In genomic region chr7:14752301-14752700, GRCh38 we compare ENCODE assay signal across 29 cellular contexts.
DNase-seq lines count a peak whose midpoint lies in the region; ATAC-seq and TF ChIP-seq lines count a peak whose summit lies in the region.
"Had no signal": no experiment of that assay in that cellular context is flagged by ENCODE, and none has a peak within 500 bp of the region (broad histone marks: within the 10 kb centered on the region; RNA-seq: fewer than 3 reads in every experiment).

No MANE protein-coding gene starts in this region.

- H3K9me2 ChIP-seq in neural cell (ENCODE audit: insufficient read depth, low read length) = no peaks in the 10 kb centered on the region

- H4K20me1 ChIP-seq in neural cell (ENCODE audit: insufficient read depth) = no peaks in the 10 kb centered on the region

- TF ChIP-seq POLR2A in Peyer's patch (IDR thresholded peaks at IDR 0.05) (no peak), stomach (IDR thresholded peaks at IDR 0.05) (no peak)

- 79 to 89% (median 86%) methylated on average over 3 of the region's 3 CpGs for WGBS in stomach, 5 donors

- TF ChIP-seq CTCF in A673 (conservative IDR thresholded peaks at IDR 0.05; ENCODE audit: low read depth, low read length) = no peak
- no peak for TF ChIP-seq CTCF in HL-60 (IDR thresholded peaks at IDR 0.05; ENCODE audit: insufficient read depth, low read length)
- no peak for TF ChIP-seq CTCF in neural cell (IDR thresholded peaks at IDR 0.05; ENCODE audit: poor library complexity, severe bottlenecking)
- TF ChIP-seq CTCF in Peyer's patch (IDR thresholded peaks at IDR 0.05) = no peak
- no peak for TF ChIP-seq CTCF in stomach (IDR thresholded peaks at IDR 0.05)

- no peaks in the 10 kb centered on the region for H3K9me3 ChIP-seq in A673 (ENCODE audit: low read depth, low read length, poor library complexity, severe bottlenecking)
- H3K9me3 ChIP-seq in neural cell (ENCODE audit: low read length) = no peaks in the 10 kb centered on the region
- no peaks in the 10 kb centered on the region for H3K9me3 ChIP-seq in Peyer's patch
- H3K9me3 ChIP-seq in stomach = no peaks in the 10 kb centered on the region
- H3K9me3 ChIP-seq: SJCRH30 had no signal

- no peak overlapping the region for H2AFZ ChIP-seq in neural cell (ENCODE audit: low read depth, low read length)
- H2AFZ ChIP-seq: GM23338 had no signal

- no peaks in the 10 kb centered on the region for H3F3A ChIP-seq in neural cell (ENCODE audit: insufficient read depth, low read length, poor library complexity, severe bottlenecking)

- H3K36me3 ChIP-seq in A673 (ENCODE audit: insufficient read depth, low read length, poor library complexity, severe bottlenecking) = no peaks in the 10 kb centered on the region
- H3K36me3 ChIP-seq in neural cell (ENCODE audit: insufficient read depth, low read length) = no peaks in the 10 kb centered on the region
- H3K36me3 ChIP-seq in Peyer's patch = no peaks in the 10 kb centered on the region
- no peaks in the 10 kb centered on the region for H3K36me3 ChIP-seq in stomach
- H3K36me3 ChIP-seq: SJCRH30 had no signal

- TF ChIP-seq EP300 in neural cell (conservative IDR thresholded peaks at IDR 0.05; ENCODE audit: poor library complexity, severe bottlenecking) (no peak), stomach (IDR thresholded peaks at IDR 0.05) (no peak)

- H3K9ac ChIP-seq in neural cell (ENCODE audit: low read length) = no peak overlapping the region

- POLR2A ChIA-PET in A673 (lab: Charles Lee; ENCODE audit: low non-redundant PET) = no interaction called here

- no peak for TF ChIP-seq RAD21 in neural cell (conservative IDR thresholded peaks at IDR 0.05)

- H3K4me2 ChIP-seq in neural cell (ENCODE audit: low read length) = no peak overlapping the region
- H3K4me2 ChIP-seq: GM23338 had no signal

- H3K4me1 ChIP-seq in A673 (ENCODE audit: insufficient read depth, low read length, poor library complexity, severe bottlenecking) = peaks cover 14% of the 10 kb centered on the region
- H3K4me1 ChIP-seq in Peyer's patch = no peaks in the 10 kb centered on the region
- no peaks in the 10 kb centered on the region for H3K4me1 ChIP-seq in stomach
- H3K4me1 ChIP-seq: SJCRH30 had no signal

- ATAC-seq in HG03571 (IDR thresholded peaks at IDR 0.05; ENCODE audit: unreplicated experiment) = no peak
- ATAC-seq: CD8-positive, alpha-beta T cell; GM12878; GM23338; HepG2; PC-3; Right ventricle myocardium inferior; T-cell had no signal

- no peaks in the 10 kb centered on the region for H3K79me2 ChIP-seq in neural cell (replicated peaks; ENCODE audit: insufficient read depth, low read length)

- CTCF ChIA-PET in A673 (lab: Charles Lee) = no interaction called here

- DNase-seq in A673 (ENCODE audit: low spot score) (peak; percentile 18), HL-60 (ENCODE audit: low read depth in 1 of 2, low spot score in 1 of 2) (peak in 1 of 2 experiments; percentile 8), NCI-H2081 treated with DMSO at 0.1 percent for 48 hours (lab: John Stamatoyannopoulos, UW) (peak; percentile 82), Peyer's patch (no peak), stomach (no peak)
- DNase-seq: CD8-positive, alpha-beta T cell; DMS 273 treated with DMSO at 0.1 percent for 48 hours; DMS79; EL; GDM1; H9; HFFc6; Karpas-422; NCI-H1092 treated with DMSO at 0.1 percent for 48 hours; NCI-H187; NCI-H2171; NCI-H524; NCI-H774; NK-92 treated with Interleukin-12 subunit alpha and Interleukin-12 subunit beta, amount 100 ng/mL, for 24 hours; PC-3; SJCRH30; T-cell had no signal

- intact Hi-C loops in A673 (cut with micrococcal nuclease; ENCODE audit: unreplicated experiment) = no loop called here
- intact Hi-C loops in stomach (cut with DNase I; ENCODE audit: low total_unique reads) = no loop called here

- H3K27me3 ChIP-seq in A673 (replicated peaks; ENCODE audit: insufficient read depth, low read depth, low read length, poor library complexity) = no peaks in the 10 kb centered on the region
- H3K27me3 ChIP-seq in HL-60 (ENCODE audit: insufficient read depth, poor library complexity, severe bottlenecking) = no peaks in the 10 kb centered on the region
- H3K27me3 ChIP-seq in neural cell (ENCODE audit: insufficient read depth, low read depth, low read length) = no peaks in the 10 kb centered on the region
- no peaks in the 10 kb centered on the region for H3K27me3 ChIP-seq in Peyer's patch
- no peaks in the 10 kb centered on the region for H3K27me3 ChIP-seq in stomach
- H3K27me3 ChIP-seq: SJCRH30 had no signal

- H3K4me3 ChIP-seq in A673 (ENCODE audit: low read depth, low read length, poor library complexity, severe bottlenecking) (no peak overlapping the region), HL-60 (replicated peaks; ENCODE audit: insufficient read depth, low read length) (no peak overlapping the region), neural cell (ENCODE audit: low read length) (no peak overlapping the region), Peyer's patch (no peak overlapping the region), stomach (no peak overlapping the region)
- H3K4me3 ChIP-seq: GM12878, GM23338, SJCRH30 had no signal

- BruUV-seq in A673 (replicated peaks; lab: Mats Ljungman, UMichigan) = no TSS peak

- no peak overlapping the region for H3K27ac ChIP-seq in A673 (ENCODE audit: low read depth, low read length, poor library complexity, severe bottlenecking)
- peak overlapping the region; percentile 67 for H3K27ac ChIP-seq in HL-60 (replicated peaks)
- no peak overlapping the region for H3K27ac ChIP-seq in neural cell (ENCODE audit: low read length)
- no peak overlapping the region for H3K27ac ChIP-seq in Peyer's patch
- no peak overlapping the region for H3K27ac ChIP-seq in stomach
- H3K27ac ChIP-seq: C4-2B, SJCRH30 had no signal

TF ChIP-seq in neural cell, 6 proteins besides CTCF, POLR2A, EP300 and RAD21:
- TF ChIP-seq SMC3 (conservative IDR thresholded peaks at IDR 0.05; ENCODE audit: poor library complexity) (no peak), POLR2AphosphoS5 (IDR thresholded peaks at IDR 0.05) (peak; percentile 19), TAF1 (IDR thresholded peaks at IDR 0.05; ENCODE audit: low read depth) (no peak)

Comparison
In these comparisons a context has a peak if more than half of its experiments do, and no peak if none do; other contexts are left out.
1. DNase-seq: peak in A673 (single experiment) and NCI-H2081 treated with DMSO at 0.1 percent for 48 hours (single experiment); none in Peyer's patch (0 of 3) and stomach (single experiment).